ENCODE assay signal across 17 cellular contexts in genomic region chr21:35783686-35784085, GRCh38.
DNase-seq lines count a peak whose midpoint lies in the region; ATAC-seq, FAIRE-seq and TF ChIP-seq lines count a peak whose summit lies in the region.
"Had no signal": no experiment of that assay in that cellular context is flagged by ENCODE, and none has a peak within 500 bp of the region (broad histone marks: within the 10 kb centered on the region; RNA-seq: fewer than 3 reads in every experiment).

No MANE protein-coding gene starts in this region.

- peak; percentile 31 for DNase-seq in M059J (ENCODE audit: low read depth)
- peak; percentile 21 for DNase-seq in astrocyte (ENCODE audit: low read depth)
- peak; percentile 12 for DNase-seq in kidney glomerular epithelial cell (lab: John Stamatoyannopoulos, UW)
- DNase-seq in GM23338 (ENCODE audit: low spot score) = no peak
- DNase-seq in activated T-helper 1 cell treated with anti-CD3 and anti-CD28 coated beads, Interleukin-12 subunit alpha, Interleukin-12 subunit beta, Interleukin-2, Interleukin-4 antibody, amounts not matched to agents 30 ng/mL and 10 ng/mL and 1 ng/mL, durations not matched to agents 14 hours and 24 hours and 36 hours (ENCODE audit: low spot score) = no peak
- DNase-seq in ascending aorta (ENCODE audit: low spot score in 2 of 2) = no peak
- DNase-seq: C1 segment of cervical spinal cord; CD4-positive, alpha-beta T cell; DMS79 treated with DMSO at 0.1 percent for 48 hours; GDM1 had no signal

- H3K27me3 Mint-ChIP-seq in astrocyte (ENCODE audit: low read depth, unreplicated experiment) = peaks cover 4% of the 10 kb centered on the region
- H3K27me3 Mint-ChIP-seq in GM23338 (ENCODE audit: insufficient read depth, low read depth, poor library complexity) = no peaks in the 10 kb centered on the region
- H3K27me3 Mint-ChIP-seq in activated T-helper 1 cell treated with anti-CD3 and anti-CD28 coated beads, Interleukin-12 subunit alpha, Interleukin-12 subunit beta, Interleukin-2, Interleukin-4 antibody, amounts not matched to agents 30 ng/mL and 10 ng/mL and 1 ng/mL, durations not matched to agents 14 hours and 24 hours and 36 hours (ENCODE audit: insufficient read depth) = peaks cover 6% of the 10 kb centered on the region

- H3K4me2 ChIP-seq in astrocyte (ENCODE audit: low read length) (no peak overlapping the region), GM23338 (no peak overlapping the region)

- H3K36me3 ChIP-seq in astrocyte (ENCODE audit: insufficient read depth, low read length) = no peaks in the 10 kb centered on the region
- H3K36me3 ChIP-seq in GM23338 (ENCODE audit: insufficient read depth) = no peaks in the 10 kb centered on the region
- H3K36me3 ChIP-seq in ascending aorta = no peaks in the 10 kb centered on the region

- H3K4me3 ChIP-seq in astrocyte (ENCODE audit: insufficient read depth, low read depth, low read length) (no peak overlapping the region), GM23338 (no peak overlapping the region), ascending aorta (no peak overlapping the region)

- H4K20me1 ChIP-seq in astrocyte (ENCODE audit: insufficient read depth, low read length) (no peaks in the 10 kb centered on the region), GM23338 (replicated peaks; ENCODE audit: insufficient read depth) (no peaks in the 10 kb centered on the region)

- TF ChIP-seq CTCF in astrocyte (IDR thresholded peaks at IDR 0.05; ENCODE audit: insufficient read depth, low read depth, low read length) (no peak), GM23338 (conservative IDR thresholded peaks at IDR 0.05; ENCODE audit: low read depth in 2 of 2) (no peak), ascending aorta (IDR thresholded peaks at IDR 0.05) (no peak)

- intact Hi-C loops in activated T-helper 1 cell treated with anti-CD3 and anti-CD28 coated beads, Interleukin-12 subunit alpha, Interleukin-12 subunit beta, Interleukin-2, Interleukin-4 antibody, amounts not matched to agents 30 ng/mL and 10 ng/mL and 1 ng/mL, durations not matched to agents 14 hours and 24 hours and 36 hours (cut with micrococcal nuclease) = no loop called here
- intact Hi-C loops in ascending aorta (cut with DNase I) = no loop called here

- H3K27ac Mint-ChIP-seq in astrocyte (ENCODE audit: unreplicated experiment) (no peak overlapping the region), GM23338 (no peak overlapping the region)
- no peak overlapping the region for H3K27ac Mint-ChIP-seq in activated T-helper 1 cell treated with anti-CD3 and anti-CD28 coated beads, Interleukin-12 subunit alpha, Interleukin-12 subunit beta, Interleukin-2, Interleukin-4 antibody, amounts not matched to agents 30 ng/mL and 10 ng/mL and 1 ng/mL, durations not matched to agents 14 hours and 24 hours and 36 hours
- H3K27ac Mint-ChIP-seq: B cell; CD4-positive, alpha-beta T cell had no signal

- H3K27ac ChIP-seq in astrocyte (ENCODE audit: low read depth, low read length) (no peak overlapping the region), GM23338 (ENCODE audit: low read depth) (no peak overlapping the region), ascending aorta (no peak overlapping the region)

- ATAC-seq in GM21360 (IDR thresholded peaks at IDR 0.05; ENCODE audit: unreplicated experiment) (no peak), GM23338 (no peak)
- ATAC-seq: HCT116 had no signal

- H3K9me3 ChIP-seq in astrocyte (ENCODE audit: insufficient read depth, low read depth, low read length) (no peaks in the 10 kb centered on the region), ascending aorta (no peaks in the 10 kb centered on the region)

- H3K36me3 Mint-ChIP-seq in astrocyte (ENCODE audit: low read depth, unreplicated experiment) (no peaks in the 10 kb centered on the region), GM23338 (ENCODE audit: low read depth) (no peaks in the 10 kb centered on the region)
- H3K36me3 Mint-ChIP-seq in activated T-helper 1 cell treated with anti-CD3 and anti-CD28 coated beads, Interleukin-12 subunit alpha, Interleukin-12 subunit beta, Interleukin-2, Interleukin-4 antibody, amounts not matched to agents 30 ng/mL and 10 ng/mL and 1 ng/mL, durations not matched to agents 14 hours and 24 hours and 36 hours (ENCODE audit: low read depth) = no peaks in the 10 kb centered on the region

- H3K27me3 ChIP-seq in astrocyte (ENCODE audit: insufficient read depth, low read length) (peaks cover 3% of the 10 kb centered on the region), GM23338 (ENCODE audit: insufficient read depth) (no peaks in the 10 kb centered on the region), ascending aorta (no peaks in the 10 kb centered on the region)

- no peaks in the 10 kb centered on the region for H3K79me2 ChIP-seq in astrocyte (ENCODE audit: insufficient read depth, low read length)
- no peaks in the 10 kb centered on the region for H3K79me2 ChIP-seq in GM23338 (replicated peaks; ENCODE audit: insufficient read depth)

- H3K4me1 ChIP-seq in astrocyte (ENCODE audit: insufficient read depth, low read length) (peaks cover 12% of the 10 kb centered on the region), GM23338 (ENCODE audit: insufficient read depth) (no peaks in the 10 kb centered on the region), ascending aorta (peaks cover 0 to 7% of the 10 kb centered on the region in 2 donors)

- H3K9me2 ChIP-seq in GM23338 (ENCODE audit: insufficient read depth) = no peaks in the 10 kb centered on the region

- H2AFZ ChIP-seq in astrocyte (ENCODE audit: low read depth, low read length) (no peak overlapping the region), GM23338 (no peak overlapping the region)

- H3K4me3 Mint-ChIP-seq in astrocyte (ENCODE audit: unreplicated experiment) = no peak overlapping the region
- H3K4me3 Mint-ChIP-seq in GM23338 = no peak overlapping the region
- no peak overlapping the region for H3K4me3 Mint-ChIP-seq in activated T-helper 1 cell treated with anti-CD3 and anti-CD28 coated beads, Interleukin-12 subunit alpha, Interleukin-12 subunit beta, Interleukin-2, Interleukin-4 antibody, amounts not matched to agents 30 ng/mL and 10 ng/mL and 1 ng/mL, durations not matched to agents 14 hours and 24 hours and 36 hours
- H3K4me3 Mint-ChIP-seq: B cell; CD4-positive, alpha-beta T cell had no signal

- no peaks in the 10 kb centered on the region for H3F3A ChIP-seq in GM23338 (replicated peaks; ENCODE audit: low read depth)

- H3K4me1 Mint-ChIP-seq in astrocyte (ENCODE audit: low read depth, unreplicated experiment) = peaks cover 11% of the 10 kb centered on the region
- no peaks in the 10 kb centered on the region for H3K4me1 Mint-ChIP-seq in GM23338
- H3K4me1 Mint-ChIP-seq in activated T-helper 1 cell treated with anti-CD3 and anti-CD28 coated beads, Interleukin-12 subunit alpha, Interleukin-12 subunit beta, Interleukin-2, Interleukin-4 antibody, amounts not matched to agents 30 ng/mL and 10 ng/mL and 1 ng/mL, durations not matched to agents 14 hours and 24 hours and 36 hours (ENCODE audit: low read depth) = no peaks in the 10 kb centered on the region
- H3K4me1 Mint-ChIP-seq: B cell had no signal

- no peak overlapping the region for H3K9ac ChIP-seq in astrocyte (ENCODE audit: low read length)

- H3K9me3 Mint-ChIP-seq in astrocyte (ENCODE audit: unreplicated experiment) (peaks cover 8% of the 10 kb centered on the region), GM23338 (no peaks in the 10 kb centered on the region)
- no peaks in the 10 kb centered on the region for H3K9me3 Mint-ChIP-seq in activated T-helper 1 cell treated with anti-CD3 and anti-CD28 coated beads, Interleukin-12 subunit alpha, Interleukin-12 subunit beta, Interleukin-2, Interleukin-4 antibody, amounts not matched to agents 30 ng/mL and 10 ng/mL and 1 ng/mL, durations not matched to agents 14 hours and 24 hours and 36 hours
- H3K9me3 Mint-ChIP-seq: CD4-positive, alpha-beta T cell had no signal

- FAIRE-seq in astrocyte (lab: Jason Lieb, UNC) = no peak
- FAIRE-seq: A204.1, GM12892, GM19239, H54 had no signal

TF ChIP-seq in GM23338, 12 proteins besides CTCF, POLR2A, EP300 and RAD21 (continues in another document):
- TF ChIP-seq, protein P1, sequence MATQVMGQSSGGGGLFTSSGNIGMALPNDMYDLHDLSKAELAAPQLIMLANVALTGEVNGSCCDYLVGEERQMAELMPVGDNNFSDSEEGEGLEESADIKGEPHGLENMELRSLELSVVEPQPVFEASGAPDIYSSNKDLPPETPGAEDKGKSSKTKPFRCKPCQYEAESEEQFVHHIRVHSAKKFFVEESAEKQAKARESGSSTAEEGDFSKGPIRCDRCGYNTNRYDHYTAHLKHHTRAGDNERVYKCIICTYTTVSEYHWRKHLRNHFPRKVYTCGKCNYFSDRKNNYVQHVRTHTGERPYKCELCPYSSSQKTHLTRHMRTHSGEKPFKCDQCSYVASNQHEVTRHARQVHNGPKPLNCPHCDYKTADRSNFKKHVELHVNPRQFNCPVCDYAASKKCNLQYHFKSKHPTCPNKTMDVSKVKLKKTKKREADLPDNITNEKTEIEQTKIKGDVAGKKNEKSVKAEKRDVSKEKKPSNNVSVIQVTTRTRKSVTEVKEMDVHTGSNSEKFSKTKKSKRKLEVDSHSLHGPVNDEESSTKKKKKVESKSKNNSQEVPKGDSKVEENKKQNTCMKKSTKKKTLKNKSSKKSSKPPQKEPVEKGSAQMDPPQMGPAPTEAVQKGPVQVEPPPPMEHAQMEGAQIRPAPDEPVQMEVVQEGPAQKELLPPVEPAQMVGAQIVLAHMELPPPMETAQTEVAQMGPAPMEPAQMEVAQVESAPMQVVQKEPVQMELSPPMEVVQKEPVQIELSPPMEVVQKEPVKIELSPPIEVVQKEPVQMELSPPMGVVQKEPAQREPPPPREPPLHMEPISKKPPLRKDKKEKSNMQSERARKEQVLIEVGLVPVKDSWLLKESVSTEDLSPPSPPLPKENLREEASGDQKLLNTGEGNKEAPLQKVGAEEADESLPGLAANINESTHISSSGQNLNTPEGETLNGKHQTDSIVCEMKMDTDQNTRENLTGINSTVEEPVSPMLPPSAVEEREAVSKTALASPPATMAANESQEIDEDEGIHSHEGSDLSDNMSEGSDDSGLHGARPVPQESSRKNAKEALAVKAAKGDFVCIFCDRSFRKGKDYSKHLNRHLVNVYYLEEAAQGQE (IDR thresholded peaks at IDR 0.05; ENCODE audit: unreplicated experiment) = no peak
- TF ChIP-seq EZH2phosphoT487 (IDR thresholded peaks at IDR 0.05; ENCODE audit: unreplicated experiment) (no peak), STAT1 (IDR thresholded peaks at IDR 0.05; ENCODE audit: unreplicated experiment) (no peak), POLR2AphosphoS5 (IDR thresholded peaks at IDR 0.05; ENCODE audit: low read depth) (no peak), CREB1 (CRISPR knock-in tag; IDR thresholded peaks at IDR 0.05; ENCODE audit: low read depth) (no peak), ZNF114 (CRISPR knock-in tag; IDR thresholded peaks at IDR 0.05) (no peak)
- TF ChIP-seq, protein P2, sequence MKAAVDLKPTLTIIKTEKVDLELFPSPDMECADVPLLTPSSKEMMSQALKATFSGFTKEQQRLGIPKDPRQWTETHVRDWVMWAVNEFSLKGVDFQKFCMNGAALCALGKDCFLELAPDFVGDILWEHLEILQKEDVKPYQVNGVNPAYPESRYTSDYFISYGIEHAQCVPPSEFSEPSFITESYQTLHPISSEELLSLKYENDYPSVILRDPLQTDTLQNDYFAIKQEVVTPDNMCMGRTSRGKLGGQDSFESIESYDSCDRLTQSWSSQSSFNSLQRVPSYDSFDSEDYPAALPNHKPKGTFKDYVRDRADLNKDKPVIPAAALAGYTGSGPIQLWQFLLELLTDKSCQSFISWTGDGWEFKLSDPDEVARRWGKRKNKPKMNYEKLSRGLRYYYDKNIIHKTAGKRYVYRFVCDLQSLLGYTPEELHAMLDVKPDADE (IDR thresholded peaks at IDR 0.05) = no peak

Comparison
In these comparisons a context has a peak if more than half of its experiments do, and no peak if none do; other contexts are left out.
1. DNase-seq: peak in M059J (single experiment), astrocyte (single experiment) and kidney glomerular epithelial cell (single experiment); none in GM23338 (single experiment), activated T-helper 1 cell treated with anti-CD3 and anti-CD28 coated beads, Interleukin-12 subunit alpha, Interleukin-12 subunit beta, Interleukin-2, Interleukin-4 antibody, amounts not matched to agents 30 ng/mL and 10 ng/mL and 1 ng/mL, durations not matched to agents 14 hours and 24 hours and 36 hours (single experiment) and ascending aorta (0 of 2).